In genomic region chr12:110046451-110047187, GRCh38 we compare ENCODE assay signal across 10 cellular contexts. TPM values are rescaled to one million over a fixed set of nuclear protein-coding genes. Genes with fewer than 3 reads are reported as not detected.
DNase-seq lines count a peak whose midpoint lies in the region; ATAC-seq, FAIRE-seq and TF ChIP-seq lines count a peak whose summit lies in the region.
"Had no signal": no experiment of that assay in that cellular context is flagged by ENCODE, and none has a peak within 500 bp of the region (broad histone marks: within the 10 kb centered on the region; RNA-seq: fewer than 3 reads in every experiment).

No MANE protein-coding gene starts in this region.

- CTCF ChIA-PET in A549 (lab: Yijun Ruan, JAX), result interaction anchor here (1.1 to 1.5 kb wide), 3 partner anchors 10 to 404 kb away, joined by 3 to 4 read pairs (median 4); partner anchors contain the start of gene ARPC3
- CTCF ChIA-PET in activated CD8-positive, alpha-beta T cell treated with anti-CD3 and anti-CD28 coated beads for 36 hours (lab: Charles Lee), result interaction anchor here (0.6 kb wide), 1 partner anchor 1430 kb away, joined by 3 read pairs; no protein-coding TSS in a partner anchor

- no peak for TF ChIP-seq EP300 in A549 (IDR thresholded peaks at IDR 0.05)

- ATAC-seq in A549 (no peak), GM21381 (IDR thresholded peaks at IDR 0.05; ENCODE audit: unreplicated experiment) (no peak), GM18519 (IDR thresholded peaks at IDR 0.05; ENCODE audit: low FRiP score, unreplicated experiment) (no peak)
- no peak for ATAC-seq in activated CD8-positive, alpha-beta T cell treated with anti-CD3 and anti-CD28 coated beads for 36 hours

- no peak overlapping the region for H2AFZ ChIP-seq in GM23248

- peaks cover 11% of the 10 kb centered on the region for H3K36me3 Mint-ChIP-seq in activated CD8-positive, alpha-beta T cell treated with anti-CD3 and anti-CD28 coated beads for 36 hours (ENCODE audit: low read depth)

- H3K9me3 Mint-ChIP-seq in activated CD8-positive, alpha-beta T cell treated with anti-CD3 and anti-CD28 coated beads for 36 hours, result no peaks in the 10 kb centered on the region

- no peak overlapping the region for H3K27ac Mint-ChIP-seq in activated CD8-positive, alpha-beta T cell treated with anti-CD3 and anti-CD28 coated beads for 36 hours

- peaks cover 61% of the 10 kb centered on the region for H3K79me2 ChIP-seq in GM23248 (ENCODE audit: insufficient read depth)

- H3K4me3 ChIP-seq in A549 (peak overlapping the region; percentile 86; the same call in 2 of the 3 replicates), GM23248 (peak overlapping the region; percentile 83; the same call in 1 of the 2 replicates)

- no peaks in the 10 kb centered on the region for H4K20me1 ChIP-seq in GM23248 (ENCODE audit: insufficient read depth)

- TF ChIP-seq POLR2A in A549 (IDR thresholded peaks at IDR 0.05; ENCODE audit: low read length), result no peak

- DNase-seq in A549 (ENCODE audit: low read depth in 1 of 2, low spot score in 1 of 2) (no peak), GM23248 (peak; percentile 43), iris pigment epithelial cell (ENCODE audit: low read depth) (peak; percentile 84), D721Med (ENCODE audit: insufficient read length, low spot score) (no peak), NCI-H2081 treated with DMSO at 0.1 percent for 48 hours (lab: John Stamatoyannopoulos, UW) (no peak)
- DNase-seq in activated CD8-positive, alpha-beta T cell treated with anti-CD3 and anti-CD28 coated beads for 36 hours, result no peak
- DNase-seq: sigmoid colon had no signal

- H3K9me2 ChIP-seq in GM23248 (ENCODE audit: insufficient read depth), result no peaks in the 10 kb centered on the region

- no peak for TF ChIP-seq RAD21 in A549 (conservative IDR thresholded peaks at IDR 0.05 in 1 of 2, IDR thresholded peaks at IDR 0.05 in 1 of 2)

- H3K27ac ChIP-seq in A549 (peak overlapping the region in 1 of 2 experiments; percentile 94; a peak in 1 of 6 replicates), GM23248 (no peak overlapping the region)

- peaks cover 42% of the 10 kb centered on the region for H3K4me1 Mint-ChIP-seq in activated CD8-positive, alpha-beta T cell treated with anti-CD3 and anti-CD28 coated beads for 36 hours (ENCODE audit: low read depth)

- 86% methylated on average over 8 of the region's 8 CpGs for WGBS in A549 (ENCODE audit: missing lambda C conversion rate)
- WGBS in GM23248 (ENCODE audit: low coverage in 1 of 2, low lambda C conversion rate in 2 of 2, missing lambda C conversion rate in 2 of 2), 2 experiments, result 82 to 86% methylated on average over 8 of the region's 8 CpGs

- intact Hi-C loops in activated CD8-positive, alpha-beta T cell treated with anti-CD3 and anti-CD28 coated beads for 36 hours (cut with micrococcal nuclease), result no loop called here

- H3K27me3 ChIP-seq in GM23248 (replicated peaks; ENCODE audit: insufficient read depth), result no peaks in the 10 kb centered on the region
- H3K27me3 ChIP-seq: sigmoid colon had no signal

- in situ Hi-C loops in GM23248 (cut with MboI), result no loop called here

- peaks cover 24% of the 10 kb centered on the region for H3F3A ChIP-seq in GM23248 (ENCODE audit: insufficient read depth)

- no peaks in the 10 kb centered on the region; the same call in 1 of the 2 replicates for H3K36me3 ChIP-seq in GM23248 (ENCODE audit: low read depth)

- H3K9ac ChIP-seq in GM23248, result no peak overlapping the region

- H3K4me2 ChIP-seq in A549, result peak overlapping the region; percentile 92
- H3K4me2 ChIP-seq in GM23248 (ENCODE audit: unreplicated experiment), result peak overlapping the region; percentile 79

- H3K4me1 ChIP-seq in A549 (peaks cover 42% of the 10 kb centered on the region), GM23248 (ENCODE audit: insufficient read depth) (peaks cover 19% of the 10 kb centered on the region)

- no peak for TF ChIP-seq CTCF in A549 (IDR thresholded peaks at IDR 0.05)
- no peak for TF ChIP-seq CTCF in activated CD8-positive, alpha-beta T cell treated with anti-CD3 and anti-CD28 coated beads for 36 hours (IDR thresholded peaks at IDR 0.05)
- TF ChIP-seq CTCF in D721Med (IDR thresholded peaks at IDR 0.05; ENCODE audit: insufficient read depth, missing control alignments), result no peak

- H3K4me3 Mint-ChIP-seq in activated CD8-positive, alpha-beta T cell treated with anti-CD3 and anti-CD28 coated beads for 36 hours, result peak overlapping the region; percentile 84

- H3K27me3 Mint-ChIP-seq in activated CD8-positive, alpha-beta T cell treated with anti-CD3 and anti-CD28 coated beads for 36 hours, result no peaks in the 10 kb centered on the region

- POLR2A ChIA-PET in A549 (lab: Yijun Ruan, JAX), result no interaction called here
- POLR2A ChIA-PET in activated CD8-positive, alpha-beta T cell treated with anti-CD3 and anti-CD28 coated beads for 36 hours (lab: Charles Lee), result interaction anchor here (1.3 kb wide), 1 partner anchor 544 kb away, joined by 4 read pairs; no protein-coding TSS in a partner anchor

- H3K9me3 ChIP-seq in A549 (no peaks in the 10 kb centered on the region), GM23248 (ENCODE audit: low read depth) (no peaks in the 10 kb centered on the region)
- H3K9me3 ChIP-seq: sigmoid colon had no signal

- FAIRE-seq in A549 (lab: Jason Lieb, UNC), result no peak
- no peak for FAIRE-seq in D721Med (lab: Jason Lieb, UNC)
- FAIRE-seq: H1 had no signal

TF ChIP-seq in A549, 52 proteins besides CTCF, POLR2A, EP300 and RAD21 (continues in another document):
- TF ChIP-seq FOXS1 (CRISPR knock-in tag; IDR thresholded peaks at IDR 0.05), result no peak
- no peak for TF ChIP-seq CBX2 (IDR thresholded peaks at IDR 0.05; ENCODE audit: borderline replicate concordance, low read depth)
- no peak for TF ChIP-seq NPAS2 (CRISPR knock-in tag; IDR thresholded peaks at IDR 0.05; ENCODE audit: borderline replicate concordance)
- TF ChIP-seq ZC3H11A (IDR thresholded peaks at IDR 0.05), result no peak
- no peak for TF ChIP-seq RFX5 (IDR thresholded peaks at IDR 0.05)
- no peak for TF ChIP-seq BCL3 (IDR thresholded peaks at IDR 0.05)
- no peak for TF ChIP-seq ZFP36 (IDR thresholded peaks at IDR 0.05; ENCODE audit: borderline replicate concordance, partially characterized antibody)
- no peak for TF ChIP-seq HMGXB4 (CRISPR knock-in tag; IDR thresholded peaks at IDR 0.05; ENCODE audit: borderline replicate concordance)
- TF ChIP-seq ZSCAN20 (CRISPR knock-in tag; IDR thresholded peaks at IDR 0.05), result no peak
- no peak for TF ChIP-seq CHD4 (IDR thresholded peaks at IDR 0.05; ENCODE audit: borderline replicate concordance)

RNA-seq across cellular contexts. Expression of gene C12orf76, which starts 1.7 kb away (rescaled TPM):
- 22.6 and 23.1 TPM in 2 replicates for polyA plus RNA-seq in A549 (2011; rRNA removed)
- 13.4 and 16.2 TPM in 2 replicates for polyA plus RNA-seq in A549 (2012; cell fraction: cytosol; rRNA removed)
- 9.8 and 19.3 TPM in 2 replicates for polyA plus RNA-seq in A549 (2012; cell fraction: nucleus; rRNA removed)
- polyA plus RNA-seq in A549 (2017; fragmentation: RNase III; extraction: RNeasy Plus Mini Kit Qiagen cat#74134 plus additional on column Dnase treatment), result 12.4 to 14.5 TPM (median 13.3 TPM) in 3 replicates
- polyA minus RNA-seq in A549 (2011; rRNA and poly(A)+ RNA removed), result 8.3 and 10.7 TPM in 2 replicates
- total RNA-seq in GM23248 (2014; rRNA removed; shearing (Covaris generic)), result 21.2 and 29.7 TPM in 2 replicates
- 8.5 and 12.3 TPM in 2 replicates for polyA plus RNA-seq in GM23248 (2016; fragmentation: Nextera tagmentation; extraction: Ambion mirVana)
- 10 to 100 TPM in 1 of 2 experiments, 1 to 10 TPM in 1; 9.7 to 11.0 TPM for total RNA-seq in activated CD8-positive, alpha-beta T cell treated with anti-CD3 and anti-CD28 coated beads for 36 hours

RNA-seq across cellular contexts. Expression of gene ANKRD13A, which starts 47.4 kb away (rescaled TPM):
- 19.8 and 23.8 TPM in 2 replicates for polyA plus RNA-seq in A549 (2011; rRNA removed)
- polyA plus RNA-seq in A549 (2012; cell fraction: cytosol; rRNA removed), result 12.6 and 20.6 TPM in 2 replicates
- polyA plus RNA-seq in A549 (2012; cell fraction: nucleus; rRNA removed), result 27.1 and 34.3 TPM in 2 replicates
- 11.5 to 13.0 TPM (median 12.1 TPM) in 3 replicates for polyA plus RNA-seq in A549 (2017; fragmentation: RNase III; extraction: RNeasy Plus Mini Kit Qiagen cat#74134 plus additional on column Dnase treatment)
- 21.4 and 28.1 TPM in 2 replicates for polyA minus RNA-seq in A549 (2011; rRNA and poly(A)+ RNA removed)
- 237 and 241 TPM in 2 replicates for total RNA-seq in GM23248 (2014; rRNA removed; shearing (Covaris generic))
- polyA plus RNA-seq in GM23248 (2016; fragmentation: Nextera tagmentation; extraction: Ambion mirVana), result 74.8 and 77.3 TPM in 2 replicates
- 10 to 100 TPM; 33.4 to 37.5 TPM for total RNA-seq in activated CD8-positive, alpha-beta T cell treated with anti-CD3 and anti-CD28 coated beads for 36 hours

RNA-seq across cellular contexts. Expression of gene GIT2, which starts 50.5 kb away (rescaled TPM):
- polyA plus RNA-seq in A549 (2011; rRNA removed) (38.0 and 44.3 TPM in 2 replicates), A549 (2017; fragmentation: RNase III; extraction: RNeasy Plus Mini Kit Qiagen cat#74134 plus additional on column Dnase treatment) (17.9 to 19.1 TPM (median 18.5 TPM) in 3 replicates), GM23248 (2016; fragmentation: Nextera tagmentation; extraction: Ambion mirVana) (42.1 TPM in 2 replicates)
- 18.8 and 21.3 TPM in 2 replicates for polyA plus RNA-seq in A549 (2012; cell fraction: cytosol; rRNA removed)
- 29.8 and 37.0 TPM in 2 replicates for polyA plus RNA-seq in A549 (2012; cell fraction: nucleus; rRNA removed)
- polyA minus RNA-seq in A549 (2011; rRNA and poly(A)+ RNA removed), result 40.5 and 41.4 TPM in 2 replicates
- total RNA-seq in GM23248 (2014; rRNA removed; shearing (Covaris generic)), result 23.4 and 26.4 TPM in 2 replicates
- 10 to 100 TPM; 49.2 to 49.6 TPM for total RNA-seq in activated CD8-positive, alpha-beta T cell treated with anti-CD3 and anti-CD28 coated beads for 36 hours

Comparison
In these comparisons a context has a peak if more than half of its experiments do, and no peak if none do; other contexts are left out.
1. DNase-seq: peak in GM23248 (single experiment) and iris pigment epithelial cell (single experiment); none in A549 (0 of 2), activated CD8-positive, alpha-beta T cell treated with anti-CD3 and anti-CD28 coated beads for 36 hours (single experiment), D721Med (single experiment) and NCI-H2081 treated with DMSO at 0.1 percent for 48 hours (single experiment).